Comparison of ENCODE assay signal across 16 cellular contexts in genomic region chr9:114316605-114317230, GRCh38. TPM values are rescaled to one million over a fixed set of nuclear protein-coding genes. Genes with fewer than 3 reads are reported as not detected.
DNase-seq lines count a peak whose midpoint lies in the region; ATAC-seq and TF ChIP-seq lines count a peak whose summit lies in the region.
"Had no signal": no experiment of that assay in that cellular context is flagged by ENCODE, and none has a peak within 500 bp of the region (broad histone marks: within the 10 kb centered on the region; RNA-seq: fewer than 3 reads in every experiment).

No MANE protein-coding gene starts in this region.

- TF ChIP-seq POLR2A in thyroid gland (IDR thresholded peaks at IDR 0.05), result no peak

- WGBS in thyroid gland, 2 donors, result 28 to 45% methylated on average over 10 of the region's 10 CpGs

- no peak overlapping the region for H3K27ac Mint-ChIP-seq in activated T-cell treated with anti-CD3 and anti-CD28 coated beads, Interleukin-2, amount 50 U/mL, for 24 hours
- H3K27ac Mint-ChIP-seq: dendritic cell treated with granulocyte-macrophage colony-stimulating factor and Interleukin-4, amounts not matched to agents 40 ng/mL and 50 ng/mL, for 4 days had no signal

- H3K4me3 ChIP-seq in thyroid gland (replicated peaks in 1 of 3), result no peak overlapping the region

- H3K27ac ChIP-seq in thyroid gland, result no peak overlapping the region

- ATAC-seq in activated T-cell treated with anti-CD3 and anti-CD28 coated beads, Interleukin-2, amount 50 U/mL, for 4 hours, result no peak
- ATAC-seq in HG03457 (IDR thresholded peaks at IDR 0.05; ENCODE audit: unreplicated experiment) (no peak), HG02870 (IDR thresholded peaks at IDR 0.05; ENCODE audit: unreplicated experiment) (no peak)

- no peak for TF ChIP-seq CTCF in thyroid gland (IDR thresholded peaks at IDR 0.05)
- no peak for TF ChIP-seq CTCF in GM13977 (IDR thresholded peaks at IDR 0.05; ENCODE audit: extremely low read depth, insufficient read depth, missing control alignments)

- no peaks in the 10 kb centered on the region for H3K36me3 Mint-ChIP-seq in activated T-cell treated with anti-CD3 and anti-CD28 coated beads, Interleukin-2, amount 50 U/mL, for 24 hours (ENCODE audit: low read depth)
- H3K36me3 Mint-ChIP-seq in activated T-cell treated with anti-CD3 and anti-CD28 coated beads, Interleukin-2, amount 50 U/mL, for 4 hours (ENCODE audit: insufficient read depth), result no peaks in the 10 kb centered on the region
- H3K36me3 Mint-ChIP-seq: activated naive CD8-positive, alpha-beta T cell treated with anti-CD3 and anti-CD28 coated beads for 36 hours had no signal

- H3K9me3 Mint-ChIP-seq in activated T-cell treated with anti-CD3 and anti-CD28 coated beads, Interleukin-2, amount 50 U/mL, for 24 hours, result no peaks in the 10 kb centered on the region
- no peaks in the 10 kb centered on the region for H3K9me3 Mint-ChIP-seq in activated T-cell treated with anti-CD3 and anti-CD28 coated beads, Interleukin-2, amount 50 U/mL, for 4 hours
- H3K9me3 Mint-ChIP-seq: activated naive CD8-positive, alpha-beta T cell treated with anti-CD3 and anti-CD28 coated beads for 36 hours; dendritic cell treated with granulocyte-macrophage colony-stimulating factor and Interleukin-4, amounts not matched to agents 40 ng/mL and 50 ng/mL, for 4 days; neural crest cell had no signal

- H3K27me3 ChIP-seq in thyroid gland, result no peaks in the 10 kb centered on the region

- peaks cover 10 to 16% of the 10 kb centered on the region in 2 donors for H3K4me1 ChIP-seq in thyroid gland

- no peak overlapping the region for H3K4me3 Mint-ChIP-seq in activated T-cell treated with anti-CD3 and anti-CD28 coated beads, Interleukin-2, amount 50 U/mL, for 24 hours
- no peak overlapping the region for H3K4me3 Mint-ChIP-seq in activated T-cell treated with anti-CD3 and anti-CD28 coated beads, Interleukin-2, amount 50 U/mL, for 4 hours
- H3K4me3 Mint-ChIP-seq: activated naive CD8-positive, alpha-beta T cell treated with anti-CD3 and anti-CD28 coated beads for 36 hours; dendritic cell treated with granulocyte-macrophage colony-stimulating factor and Interleukin-4, amounts not matched to agents 40 ng/mL and 50 ng/mL, for 4 days; neural crest cell had no signal

- H3K4me1 Mint-ChIP-seq in activated T-cell treated with anti-CD3 and anti-CD28 coated beads, Interleukin-2, amount 50 U/mL, for 24 hours (ENCODE audit: low read depth), result peaks cover 3% of the 10 kb centered on the region
- no peaks in the 10 kb centered on the region for H3K4me1 Mint-ChIP-seq in activated T-cell treated with anti-CD3 and anti-CD28 coated beads, Interleukin-2, amount 50 U/mL, for 4 hours (ENCODE audit: low read depth)

- H3K9me3 ChIP-seq in thyroid gland, result no peaks in the 10 kb centered on the region

- intact Hi-C loops in thyroid gland (cut with DNase I), result no loop called here

- DNase-seq in activated T-cell treated with anti-CD3 and anti-CD28 coated beads, Interleukin-2, amount 50 U/mL, for 24 hours, result peak; percentile 9
- DNase-seq in activated T-cell treated with anti-CD3 and anti-CD28 coated beads, Interleukin-2, amount 50 U/mL, for 4 hours, result no peak
- DNase-seq in NCI-H82 (lab: John Stamatoyannopoulos, UW) (peak; percentile 55), glomerular visceral epithelial cell (ENCODE audit: extremely low spot score) (peak; percentile 15), thyroid gland (peak; percentile 82 to 86), GM13977 (ENCODE audit: low spot score) (no peak)
- DNase-seq: activated naive CD8-positive, alpha-beta T cell treated with anti-CD3 and anti-CD28 coated beads for 36 hours; mammary epithelial cell; NCI-H226; SHP77 had no signal

- in situ Hi-C loops in GM13977 (cut with MboI; ENCODE audit: low pct_unique_long_range_greater_than_20kb, low sequenced_read_pairs, unreplicated experiment), result no loop called here

- peaks cover 11% of the 10 kb centered on the region for H3K27me3 Mint-ChIP-seq in activated T-cell treated with anti-CD3 and anti-CD28 coated beads, Interleukin-2, amount 50 U/mL, for 24 hours
- peaks cover 9% of the 10 kb centered on the region for H3K27me3 Mint-ChIP-seq in activated T-cell treated with anti-CD3 and anti-CD28 coated beads, Interleukin-2, amount 50 U/mL, for 4 hours (ENCODE audit: low read depth)
- H3K27me3 Mint-ChIP-seq: activated naive CD8-positive, alpha-beta T cell treated with anti-CD3 and anti-CD28 coated beads for 36 hours; dendritic cell treated with granulocyte-macrophage colony-stimulating factor and Interleukin-4, amounts not matched to agents 40 ng/mL and 50 ng/mL, for 4 days had no signal

- H3K36me3 ChIP-seq in thyroid gland, result no peaks in the 10 kb centered on the region

RNA-seq across cellular contexts. Expression of gene ORM1, which starts 6.2 kb away (rescaled TPM):
- 1 to 10 TPM; 2.4 to 4.5 (median 3.5) TPM for total RNA-seq in activated T-cell treated with anti-CD3 and anti-CD28 coated beads, Interleukin-2, amount 50 U/mL, for 4 hours
- not detected for total RNA-seq in thyroid gland
- total RNA-seq: activated CD8-positive, alpha-beta memory T cell treated with anti-CD3 and anti-CD28 coated beads for 36 hours; activated naive CD8-positive, alpha-beta T cell treated with anti-CD3 and anti-CD28 coated beads for 36 hours; fibroblast of lung; mammary epithelial cell; neural crest cell had no signal

RNA-seq across cellular contexts. Expression of gene ORM2, which starts 13.0 kb away (rescaled TPM):
- 1 to 10 TPM in 1 of 3 donors, under 1 TPM in 1, not detected in 1; 0.84 to 1.0 TPM for total RNA-seq in activated T-cell treated with anti-CD3 and anti-CD28 coated beads, Interleukin-2, amount 50 U/mL, for 4 hours
- total RNA-seq in thyroid gland, result not detected
- total RNA-seq: activated CD8-positive, alpha-beta memory T cell treated with anti-CD3 and anti-CD28 coated beads for 36 hours; activated naive CD8-positive, alpha-beta T cell treated with anti-CD3 and anti-CD28 coated beads for 36 hours; fibroblast of lung; mammary epithelial cell; neural crest cell had no signal

Comparison
In these comparisons a context has a peak if more than half of its experiments do, and no peak if none do; other contexts are left out.
1. DNase-seq: peak in activated T-cell treated with anti-CD3 and anti-CD28 coated beads, Interleukin-2, amount 50 U/mL, for 24 hours (single experiment), NCI-H82 (single experiment), glomerular visceral epithelial cell (single experiment) and thyroid gland (2 of 2); none in activated T-cell treated with anti-CD3 and anti-CD28 coated beads, Interleukin-2, amount 50 U/mL, for 4 hours (single experiment) and GM13977 (single experiment).